In genomic region chr13:67223024-67223423, GRCh38 we compare ENCODE assay signal across 13 cellular contexts. TPM values are rescaled to one million over a fixed set of nuclear protein-coding genes. Genes with fewer than 3 reads are reported as not detected.
DNase-seq lines count a peak whose midpoint lies in the region; ATAC-seq, FAIRE-seq and TF ChIP-seq lines count a peak whose summit lies in the region.
"Had no signal": no experiment of that assay in that cellular context is flagged by ENCODE, and none has a peak within 500 bp of the region (broad histone marks: within the 10 kb centered on the region; RNA-seq: fewer than 3 reads in every experiment).

No MANE protein-coding gene starts in this region.

- peak overlapping the region; percentile 90 for H3K4me2 ChIP-seq in skeletal muscle satellite cell (ENCODE audit: low read length)

- DNase-seq in HCEC 1CT = peak; percentile 72
- peak; percentile 63 for DNase-seq in fibroblast of pulmonary artery (ENCODE audit: low read depth)
- DNase-seq in hypothalamus (lab: John Stamatoyannopoulos, UW) = no peak
- DNase-seq in GM19239 (ENCODE audit: insufficient read length, low spot score) = no peak
- DNase-seq: activated naive CD4-positive, alpha-beta T cell treated with anti-CD3 and anti-CD28 coated beads, Interleukin-2, amount 10 ng/mL, durations not matched to agents 7 days and 5 days; GF-D8; left cardiac atrium; NCI-H2171 treated with DMSO at 0.1 percent for 48 hours; SHP77 treated with DMSO at 0.1 percent for 48 hours; upper lobe of right lung had no signal

- FAIRE-seq in GM19239 (lab: Jason Lieb, UNC) = no peak

- peaks cover 43% of the 10 kb centered on the region for H3K4me1 ChIP-seq in skeletal muscle satellite cell (ENCODE audit: control insufficient read depth, insufficient read depth, low read length)
- H3K4me1 ChIP-seq: upper lobe of right lung had no signal

- no peaks in the 10 kb centered on the region for H3K27me3 ChIP-seq in skeletal muscle satellite cell (ENCODE audit: control insufficient read depth, insufficient read depth, low read length)
- H3K27me3 ChIP-seq: upper lobe of right lung had no signal

- H3K9ac ChIP-seq in skeletal muscle satellite cell (ENCODE audit: low read depth, low read length) = peak overlapping the region; percentile 49

- H3K4me3 ChIP-seq in fibroblast of pulmonary artery (replicated peaks; ENCODE audit: low read depth, low read length) = peak overlapping the region; percentile 46
- peak overlapping the region; percentile 54 for H3K4me3 ChIP-seq in skeletal muscle satellite cell (ENCODE audit: low read length)
- H3K4me3 ChIP-seq: upper lobe of right lung had no signal

- ATAC-seq in SK-N-SH treated with all-trans-retinoic acid at 6 μM for 48 hours = no peak
- ATAC-seq in HG02610 (IDR thresholded peaks at IDR 0.05; ENCODE audit: unreplicated experiment) = no peak
- ATAC-seq: upper lobe of right lung had no signal

- no peak for TF ChIP-seq CTCF in fibroblast of pulmonary artery (IDR thresholded peaks at IDR 0.05; ENCODE audit: low read length, missing control alignments)

- H3K36me3 ChIP-seq in skeletal muscle satellite cell (ENCODE audit: insufficient read depth, low read length) = peaks cover 28% of the 10 kb centered on the region
- H3K36me3 ChIP-seq: upper lobe of right lung had no signal

- H3K9me3 ChIP-seq in skeletal muscle satellite cell (replicated peaks; ENCODE audit: low read length) = no peaks in the 10 kb centered on the region
- H3K9me3 ChIP-seq: upper lobe of right lung had no signal

TF ChIP-seq in SK-N-SH treated with all-trans-retinoic acid at 6 μM for 48 hours, 23 proteins besides CTCF, POLR2A, EP300 and RAD21:
- TF ChIP-seq SNAI2 (CRISPR knock-in tag; IDR thresholded peaks at IDR 0.05) (no peak), POU6F1 (CRISPR knock-in tag; IDR thresholded peaks at IDR 0.05; ENCODE audit: borderline replicate concordance, low read depth) (no peak), ISL1 (CRISPR knock-in tag; IDR thresholded peaks at IDR 0.05) (peak; percentile 60), TOX (CRISPR knock-in tag; IDR thresholded peaks at IDR 0.05; ENCODE audit: borderline replicate concordance) (no peak), BACH2 (CRISPR knock-in tag; IDR thresholded peaks at IDR 0.05; ENCODE audit: borderline replicate concordance) (no peak)

RNA-seq across cellular contexts. Expression of gene PCDH9, which starts 7.1 kb away (rescaled TPM):
- total RNA-seq in skeletal muscle satellite cell (2012; rRNA removed) = 14.2 and 19.4 TPM in 2 replicates

Comparison
In these comparisons a context has a peak if more than half of its experiments do, and no peak if none do; other contexts are left out.
1. DNase-seq: peak in HCEC 1CT (single experiment) and fibroblast of pulmonary artery (single experiment); none in hypothalamus (0 of 51) and GM19239 (single experiment).